Comparison of ENCODE assay signal across 8 cellular contexts in the genomic region with DNA sequence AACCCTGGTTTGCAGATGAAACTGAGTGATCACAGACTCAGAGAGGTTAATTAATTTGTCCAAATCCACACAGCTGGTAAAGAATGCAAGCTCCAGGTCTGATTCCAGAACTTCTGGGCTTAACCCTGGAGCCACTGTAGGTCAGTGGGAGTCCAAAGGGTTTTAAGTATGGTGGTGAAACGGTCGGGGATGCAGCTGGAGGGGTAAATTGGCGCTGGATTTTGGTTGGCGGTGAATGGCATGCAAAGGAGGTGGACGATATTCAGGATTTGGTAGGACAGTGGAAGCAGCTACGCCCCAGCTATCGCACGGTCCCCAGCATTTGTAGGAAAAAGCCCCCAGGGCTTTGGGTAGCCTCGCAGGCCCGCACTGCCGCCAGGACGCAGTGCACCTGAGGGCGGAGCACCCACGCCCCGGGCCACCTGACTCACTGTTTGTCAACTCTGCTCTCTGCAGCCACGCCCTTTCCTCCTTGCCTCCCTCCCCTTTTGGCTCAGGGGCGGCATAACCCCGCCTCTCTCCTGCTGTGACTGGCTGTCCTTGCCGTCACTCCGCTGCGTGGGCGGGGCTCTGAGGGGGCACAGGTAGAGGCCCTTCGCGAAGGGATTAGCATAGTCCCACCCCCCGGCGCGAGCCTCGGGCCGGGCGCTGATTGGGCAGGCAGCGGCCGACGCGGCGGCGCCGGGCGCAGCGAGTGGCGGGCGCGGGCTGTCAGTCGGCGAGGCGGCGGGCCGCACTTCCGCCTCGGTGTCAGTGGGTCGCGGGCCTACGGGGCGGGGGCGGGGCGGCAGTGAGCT. TPM values are rescaled to one million over a fixed set of nuclear protein-coding genes. Genes with fewer than 3 reads are reported as not detected.
DNase-seq lines count a peak whose midpoint lies in the region; ATAC-seq and TF ChIP-seq lines count a peak whose summit lies in the region.

Gene OSBPL2 (plus strand): TSS at position 750 of the 797 bp plus-strand sequence. CDS start 17,664 bp downstream, outside the sequence.

- peak within 1 kb of the TSS; percentile 91 for H3K27ac Mint-ChIP-seq in activated CD4-positive, alpha-beta T cell treated with anti-CD3 and anti-CD28 coated beads, Interleukin-2, amount 10 ng/mL, durations not matched to agents 7 days and 5 days

- peaks cover 5% of the 10 kb centered on the region for H3K36me3 Mint-ChIP-seq in activated CD4-positive, alpha-beta T cell treated with anti-CD3 and anti-CD28 coated beads, Interleukin-2, amount 10 ng/mL, durations not matched to agents 7 days and 5 days (ENCODE audit: low read depth)

- H3K27me3 ChIP-seq in BJ (ENCODE audit: control insufficient read depth, insufficient read depth, low read length): no peaks in the 10 kb centered on the region; the same call in 1 of the 2 replicates

- H3K27me3 Mint-ChIP-seq in activated CD4-positive, alpha-beta T cell treated with anti-CD3 and anti-CD28 coated beads, Interleukin-2, amount 10 ng/mL, durations not matched to agents 7 days and 5 days: no peaks in the 10 kb centered on the region

- POLR2A ChIA-PET in BJ (lab: Charles Lee): no interaction called here
- POLR2A ChIA-PET in activated CD4-positive, alpha-beta T cell treated with anti-CD3 and anti-CD28 coated beads, Interleukin-2, amount 10 ng/mL, durations not matched to agents 7 days and 5 days (lab: Charles Lee): no interaction called here

- peaks cover 41% of the 10 kb centered on the region for H3K4me1 Mint-ChIP-seq in activated CD4-positive, alpha-beta T cell treated with anti-CD3 and anti-CD28 coated beads, Interleukin-2, amount 10 ng/mL, durations not matched to agents 7 days and 5 days

- no peaks in the 10 kb centered on the region for H3K9me3 Mint-ChIP-seq in activated CD4-positive, alpha-beta T cell treated with anti-CD3 and anti-CD28 coated beads, Interleukin-2, amount 10 ng/mL, durations not matched to agents 7 days and 5 days

- H3K4me3 ChIP-seq in BJ (ENCODE audit: low read depth, low read length) (peak within 1 kb of the TSS; percentile 84), coronary artery (peak within 1 kb of the TSS; percentile 95)

- CTCF ChIA-PET in BJ (lab: Yijun Ruan, JAX): interaction anchor here (1.0 kb wide), 1 partner anchor 171 kb away, joined by 3 read pairs; no protein-coding TSS in a partner anchor
- CTCF ChIA-PET in activated CD4-positive, alpha-beta T cell treated with anti-CD3 and anti-CD28 coated beads, Interleukin-2, amount 10 ng/mL, durations not matched to agents 7 days and 5 days (lab: Charles Lee): no interaction called here

- H3K27ac ChIP-seq in coronary artery: peak within 1 kb of the TSS; percentile 71 to 88

- no peak for TF ChIP-seq CTCF in BJ (IDR thresholded peaks at IDR 0.05; ENCODE audit: insufficient read depth, low read depth, low read length)
- no peak for TF ChIP-seq CTCF in coronary artery (IDR thresholded peaks at IDR 0.05)

- H3K4me3 Mint-ChIP-seq in activated CD4-positive, alpha-beta T cell treated with anti-CD3 and anti-CD28 coated beads, Interleukin-2, amount 10 ng/mL, durations not matched to agents 7 days and 5 days: peak within 1 kb of the TSS; percentile 81

- peak; percentile 88 for DNase-seq in BJ (ENCODE audit: low read depth)
- peak; percentile 96 for DNase-seq in NCI-H69 (lab: John Stamatoyannopoulos, UW)
- DNase-seq in activated CD4-positive, alpha-beta T cell treated with anti-CD3 and anti-CD28 coated beads, Interleukin-2, amount 10 ng/mL, durations not matched to agents 7 days and 5 days: peak; percentile 100
- peak; percentile 100 for DNase-seq in coronary artery (ENCODE audit: low spot score)
- peak; percentile 100 for DNase-seq in left lobe of liver (ENCODE audit: low spot score)
- DNase-seq in stimulated activated CD4-positive, alpha-beta T cell treated with anti-CD3 and anti-CD28 coated beads, Interleukin-2, amount 100 ng/mL, for 4 hours (ENCODE audit: low read depth): peak; percentile 100

- H3K36me3 ChIP-seq in BJ (ENCODE audit: control insufficient read depth, insufficient read depth, low read length): peaks cover 1% of the 10 kb centered on the region

- peak; percentile 99 for ATAC-seq in GM19328 (IDR thresholded peaks at IDR 0.05; ENCODE audit: unreplicated experiment)
- peak; percentile 94 for ATAC-seq in HG03520 (IDR thresholded peaks at IDR 0.05; ENCODE audit: unreplicated experiment)
- peak; percentile 97 for ATAC-seq in left lobe of liver

RNA-seq across cellular contexts. Expression of gene OSBPL2, which starts in this region (rescaled TPM):
- polyA plus RNA-seq in BJ (2011; rRNA removed): 15.9 and 20.5 TPM in 2 replicates
- polyA minus RNA-seq in BJ (2011; rRNA and poly(A)+ RNA removed): 16.7 and 19.1 TPM in 2 replicates
- 10 to 100 TPM; 30.2 to 30.9 TPM for total RNA-seq in activated CD4-positive, alpha-beta T cell treated with anti-CD3 and anti-CD28 coated beads, Interleukin-2, amount 10 ng/mL, durations not matched to agents 7 days and 5 days
- total RNA-seq in left lobe of liver: 21.1 TPM

Comparison
In these comparisons a context has a peak if more than half of its experiments do, and no peak if none do; other contexts are left out.
1. Peak in every context shown above with its lines: DNase-seq, ATAC-seq, H3K4me3 ChIP-seq and H3K27ac ChIP-seq.